In the genomic region with DNA sequence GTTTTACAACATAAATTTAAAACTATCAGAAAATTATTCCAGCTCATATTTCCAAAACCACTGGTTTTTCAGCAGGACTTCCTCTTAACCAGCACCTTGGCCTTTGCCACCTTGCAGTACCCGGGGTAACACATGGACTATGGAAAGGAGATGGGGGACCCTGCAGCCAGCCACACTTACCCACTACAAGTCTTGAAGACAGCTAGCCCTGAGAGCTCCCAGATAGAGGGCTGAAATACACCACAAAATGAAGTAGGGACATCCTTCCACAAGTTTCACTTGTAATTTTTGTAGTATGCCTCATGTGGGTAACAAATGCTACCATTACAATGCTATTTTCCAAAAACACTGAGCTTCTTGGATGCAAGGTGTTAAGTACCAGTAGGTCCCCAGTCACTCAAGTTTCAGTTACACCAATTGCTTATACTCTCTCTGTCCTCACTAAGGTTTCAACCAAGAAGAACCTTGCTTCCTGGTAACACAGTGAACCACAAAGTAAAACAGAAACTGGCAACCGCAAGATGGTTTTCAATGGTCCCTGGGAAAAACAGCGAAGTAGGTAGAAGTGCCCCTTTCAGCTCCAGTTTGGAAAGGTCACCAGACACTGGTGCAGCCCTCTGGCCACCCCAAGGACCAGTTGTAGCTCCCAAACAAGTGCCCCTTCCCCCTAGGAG, we compare ENCODE assay signal across 10 cellular contexts.
A peak's percentile ranks its signal among the peaks of the same experiment; 100 is the strongest.
DNase-seq lines count a peak whose midpoint lies in the region; ATAC-seq and TF ChIP-seq lines count a peak whose summit lies in the region.
"Had no signal": no experiment of that assay in that cellular context is flagged by ENCODE, and none has a peak within 500 bp of the region (broad histone marks: within the 10 kb centered on the region; RNA-seq: fewer than 3 reads in every experiment).

No MANE protein-coding gene starts in this region.

- CTCF ChIA-PET in GM10248 (lab: Yijun Ruan, JAX) = interaction anchor here (0.6 to 2.2 kb wide), 16 partner anchors 8 to 145 kb away, joined by 3 to 8 read pairs (median 4); no protein-coding TSS in a partner anchor

- no peak overlapping the region for H3K4me3 Mint-ChIP-seq in activated naive CD8-positive, alpha-beta T cell treated with anti-CD3 and anti-CD28 coated beads, Interleukin-2, amount 50 U/mL, for 24 hours

- peaks cover 63% of the 10 kb centered on the region for H3K4me1 Mint-ChIP-seq in activated naive CD8-positive, alpha-beta T cell treated with anti-CD3 and anti-CD28 coated beads, Interleukin-2, amount 50 U/mL, for 24 hours

- H3K27ac Mint-ChIP-seq in activated naive CD8-positive, alpha-beta T cell treated with anti-CD3 and anti-CD28 coated beads, Interleukin-2, amount 50 U/mL, for 24 hours = peak overlapping the region; percentile 11

- POLR2A ChIA-PET in GM10248 (lab: Yijun Ruan, JAX) = no interaction called here

- no peaks in the 10 kb centered on the region for H3K9me3 Mint-ChIP-seq in activated naive CD8-positive, alpha-beta T cell treated with anti-CD3 and anti-CD28 coated beads, Interleukin-2, amount 50 U/mL, for 24 hours

- DNase-seq in GM10248 (ENCODE audit: extremely low spot score) (peak; percentile 37), SKM-1 treated with dmso at 0.1 percent for 144 hours (lab: John Stamatoyannopoulos, UW; ENCODE audit: unreplicated experiment) (no peak), kidney glomerular epithelial cell (lab: John Stamatoyannopoulos, UW) (no peak), SKM-1 (lab: John Stamatoyannopoulos, UW; ENCODE audit: unreplicated experiment) (no peak), DMS79 (lab: John Stamatoyannopoulos, UW) (no peak)
- DNase-seq in activated naive CD8-positive, alpha-beta T cell treated with anti-CD3 and anti-CD28 coated beads, Interleukin-2, amount 50 U/mL, for 24 hours = no peak
- DNase-seq: NCI-H187, right lobe of liver had no signal

- ATAC-seq in GM19395 (IDR thresholded peaks at IDR 0.05; ENCODE audit: unreplicated experiment) (peak; percentile 43), HG03135 (IDR thresholded peaks at IDR 0.05; ENCODE audit: unreplicated experiment) (peak; percentile 36)
- peak; percentile 63 for ATAC-seq in activated naive CD8-positive, alpha-beta T cell treated with anti-CD3 and anti-CD28 coated beads, Interleukin-2, amount 50 U/mL, for 24 hours

- H3K36me3 Mint-ChIP-seq in activated naive CD8-positive, alpha-beta T cell treated with anti-CD3 and anti-CD28 coated beads, Interleukin-2, amount 50 U/mL, for 24 hours (ENCODE audit: low read depth) = peaks cover 7% of the 10 kb centered on the region

- no peak for TF ChIP-seq CTCF in GM10248 (IDR thresholded peaks at IDR 0.05; ENCODE audit: control extremely low read depth, extremely low read depth, low read depth, missing control alignments)

- H3K27me3 Mint-ChIP-seq in activated naive CD8-positive, alpha-beta T cell treated with anti-CD3 and anti-CD28 coated beads, Interleukin-2, amount 50 U/mL, for 24 hours = no peaks in the 10 kb centered on the region
